In genomic region chr7:289756-290553, GRCh38 we compare ENCODE assay signal across 31 cellular contexts. TPM values are rescaled to one million over a fixed set of nuclear protein-coding genes. Genes with fewer than 3 reads are reported as not detected.
A peak's percentile ranks its signal among the peaks of the same experiment; 100 is the strongest.
DNase-seq lines count a peak whose midpoint lies in the region; ATAC-seq and TF ChIP-seq lines count a peak whose summit lies in the region.
"Had no signal": no experiment of that assay in that cellular context is flagged by ENCODE, and none has a peak within 500 bp of the region (broad histone marks: within the 10 kb centered on the region; RNA-seq: fewer than 3 reads in every experiment).

FOXL3 (plus strand) TSS chr7:290170; CDS start chr7:290170, 0 bp downstream.

- TF ChIP-seq POLR2A in sigmoid colon (IDR thresholded peaks at IDR 0.05): no peak

- H3K4me1 ChIP-seq in colonic mucosa (peaks cover 10% of the 10 kb centered on the region), lower lobe of right lung (peaks cover 16% of the 10 kb centered on the region), sigmoid colon (peaks cover 0 to 19% (median 16%) of the 10 kb centered on the region in 4 donors), smooth muscle cell (ENCODE audit: low read depth) (no peaks in the 10 kb centered on the region)

- no peak for TF ChIP-seq EP300 in sigmoid colon (IDR thresholded peaks at IDR 0.05)

- H2AFZ ChIP-seq in smooth muscle cell (ENCODE audit: low read depth): no peak within 1 kb of the TSS

- H3K9ac ChIP-seq in colonic mucosa (ENCODE audit: low read depth in 2 of 2, low read length in 2 of 2) (no peak within 1 kb of the TSS), smooth muscle cell (ENCODE audit: low read depth) (no peak within 1 kb of the TSS)
- H3K9ac ChIP-seq: BLaER1 had no signal

- no peaks in the 10 kb centered on the region for H4K20me1 ChIP-seq in smooth muscle cell (ENCODE audit: low read depth)
- H4K20me1 ChIP-seq: BLaER1 had no signal

- no peaks in the 10 kb centered on the region for H3K79me2 ChIP-seq in smooth muscle cell (ENCODE audit: low read depth)

- DNase-seq in H7: peak; percentile 88
- DNase-seq in colonic mucosa: no peak
- DNase-seq in lower lobe of right lung: peak; percentile 40
- DNase-seq in sigmoid colon: peak; percentile 40
- DNase-seq in RKO (ENCODE audit: low spot score): no peak
- no peak for DNase-seq in smooth muscle cell (lab: John Stamatoyannopoulos, UW; ENCODE audit: unreplicated experiment)
- DNase-seq: activated B cell treated with CpG ODN at 0.5 μM for 24 hours; activated CD4-positive, alpha-beta T cell treated with anti-CD3 and anti-CD28 coated beads, Interleukin-2, amount 10 ng/mL, durations not matched to agents 7 days and 5 days; activated naive CD4-positive, alpha-beta T cell; activated naive CD8-positive, alpha-beta T cell treated with anti-CD3 and anti-CD28 coated beads, Interleukin-2, amount 50 U/mL, for 24 hours; activated T-cell treated with anti-CD3 and anti-CD28 coated beads, Interleukin-2, amount 50 U/mL, for 4 hours; effector memory CD4-positive, alpha-beta T cell; islet precursor cell; left ventricle myocardium superior; NCI-H1092 treated with DMSO at 0.1 percent for 48 hours; NCI-H187; NCI-H446 treated with DMSO at 0.1 percent for 48 hours; stimulated activated CD4-positive, alpha-beta T cell treated with anti-CD3 and anti-CD28 coated beads, Interleukin-12 subunit alpha, Interleukin-12 subunit beta, amount 100 ng/mL, for 4 hours; stimulated activated CD4-positive, alpha-beta T cell treated with anti-CD3 and anti-CD28 coated beads, Interleukin-2, amount 100 ng/mL, for 48 hours had no signal

- H3K27ac ChIP-seq in colonic mucosa: no peak within 1 kb of the TSS
- H3K27ac ChIP-seq in lower lobe of right lung: no peak within 1 kb of the TSS
- H3K27ac ChIP-seq in sigmoid colon: no peak within 1 kb of the TSS
- no peak within 1 kb of the TSS for H3K27ac ChIP-seq in smooth muscle cell (ENCODE audit: low read depth)
- H3K27ac ChIP-seq: BLaER1, coronary artery, transverse colon had no signal

- intact Hi-C loops in colonic mucosa (cut with DNase I) (no loop called here), lower lobe of right lung (cut with DNase I) (no loop called here), sigmoid colon (cut with DNase I) (no loop called here)

- no peak within 1 kb of the TSS for H3K4me2 ChIP-seq in smooth muscle cell
- H3K4me2 ChIP-seq: BLaER1 had no signal

- TF ChIP-seq CTCF in colonic mucosa (IDR thresholded peaks at IDR 0.05) (no peak), lower lobe of right lung (IDR thresholded peaks at IDR 0.05) (no peak), sigmoid colon (IDR thresholded peaks at IDR 0.05) (no peak), smooth muscle cell (IDR thresholded peaks at IDR 0.05; ENCODE audit: borderline replicate concordance, insufficient read depth, poor library complexity, severe bottlenecking) (no peak)

- H3K36me3 ChIP-seq in H7 (replicated peaks; ENCODE audit: control insufficient read depth, insufficient read depth, low read length) (no peaks in the 10 kb centered on the region), colonic mucosa (no peaks in the 10 kb centered on the region), lower lobe of right lung (no peaks in the 10 kb centered on the region), sigmoid colon (no peaks in the 10 kb centered on the region), smooth muscle cell (ENCODE audit: low read depth) (no peaks in the 10 kb centered on the region)
- H3K36me3 ChIP-seq: BLaER1, transverse colon had no signal

- H3F3A ChIP-seq in smooth muscle cell (ENCODE audit: low read depth): no peaks in the 10 kb centered on the region

- WGBS in sigmoid colon, 2 donors: 10 to 31% methylated on average over 79 of the region's 79 CpGs
- 97% methylated on average over 52 of the region's 79 CpGs for WGBS in smooth muscle cell (ENCODE audit: low lambda C conversion rate)

- ATAC-seq in lower lobe of right lung: no peak
- ATAC-seq in GM21825 (IDR thresholded peaks at IDR 0.05; ENCODE audit: unreplicated experiment): no peak
- no peak for ATAC-seq in GM19452 (IDR thresholded peaks at IDR 0.05; ENCODE audit: unreplicated experiment)
- ATAC-seq: activated naive CD8-positive, alpha-beta T cell treated with anti-CD3 and anti-CD28 coated beads, Interleukin-2, amount 50 U/mL, for 24 hours; K562; left ventricle myocardium superior had no signal

- H3K4me3 ChIP-seq in H7 (ENCODE audit: insufficient read depth, low read depth, low read length) (peak within 1 kb of the TSS; percentile 14; the same call in 1 of the 2 replicates), colonic mucosa (peak within 1 kb of the TSS; percentile 12), lower lobe of right lung (no peak within 1 kb of the TSS), sigmoid colon (no peak within 1 kb of the TSS), smooth muscle cell (no peak within 1 kb of the TSS)
- H3K4me3 ChIP-seq: BLaER1, coronary artery, K562 had no signal

- H3K27me3 ChIP-seq in H7 (ENCODE audit: control insufficient read depth, insufficient read depth, low read length) (peaks cover 17% of the 10 kb centered on the region; the same call in 1 of the 2 replicates), colonic mucosa (peaks cover 18% of the 10 kb centered on the region), lower lobe of right lung (ENCODE audit: low read depth) (peaks cover 70% of the 10 kb centered on the region), sigmoid colon (peaks cover 40 to 93% (median 58%) of the 10 kb centered on the region in 3 donors), smooth muscle cell (ENCODE audit: low read depth) (no peaks in the 10 kb centered on the region)
- H3K27me3 ChIP-seq: BLaER1 had no signal

- no peaks in the 10 kb centered on the region for H3K9me3 ChIP-seq in colonic mucosa
- no peaks in the 10 kb centered on the region for H3K9me3 ChIP-seq in lower lobe of right lung
- H3K9me3 ChIP-seq in sigmoid colon: no peaks in the 10 kb centered on the region
- H3K9me3 ChIP-seq in smooth muscle cell (replicated peaks; ENCODE audit: low read depth): no peaks in the 10 kb centered on the region
- H3K9me3 ChIP-seq: transverse colon had no signal

RNA-seq across cellular contexts. Expression of gene FOXL3, which starts in this region (rescaled TPM):
- total RNA-seq in H7 (2014; rRNA removed; shearing (Covaris generic)): not detected in 2 replicates
- total RNA-seq in colonic mucosa (under 1 TPM in 1 of 2 donors, not detected in 1; 0.79 TPM), lower lobe of right lung (not detected), sigmoid colon (not detected), smooth muscle cell (not detected in 2 replicates)
- polyA plus RNA-seq in sigmoid colon (not detected), smooth muscle cell (not detected in 2 replicates)
- total RNA-seq: activated B cell treated with CpG ODN at 0.5 μM for 24 hours; activated CD4-positive, alpha-beta T cell treated with anti-CD3 and anti-CD28 coated beads, Interleukin-2, amount 10 ng/mL, durations not matched to agents 7 days and 5 days; activated T-cell treated with anti-CD3 and anti-CD28 coated beads, Interleukin-2, amount 50 U/mL, for 4 hours; astrocyte; cardiac septum; K562; left ventricle myocardium superior; M059J; myocyte; omental fat pad; transverse colon had no signal
- polyA plus RNA-seq: esophagus, K562 had no signal

Comparison
In these comparisons a context has a peak if more than half of its experiments do, and no peak if none do; other contexts are left out.
1. Peak in DNase-seq and H3K4me3 ChIP-seq in H7; RNA of the gene not detected or under 1 TPM.
2. Peak in DNase-seq in lower lobe of right lung; RNA of the gene not detected or under 1 TPM.
3. Peak in DNase-seq in sigmoid colon; RNA of the gene not detected or under 1 TPM.